Comparison of ENCODE assay signal across 8 cellular contexts in genomic region chr17:7840441-7840840, GRCh38. TPM values are rescaled to one million over a fixed set of nuclear protein-coding genes. Genes with fewer than 3 reads are reported as not detected.
DNase-seq lines count a peak whose midpoint lies in the region; TF ChIP-seq lines count a peak whose summit lies in the region.

No MANE protein-coding gene starts in this region.

- H4K8ac ChIP-seq in mesenchymal stem cell (ENCODE audit: low read length), result no peak overlapping the region

- BruUV-seq in MCF 10A (replicated peaks; lab: Mats Ljungman, UMichigan) (no TSS peak), mammary epithelial cell (replicated peaks; lab: Mats Ljungman, UMichigan) (no TSS peak)

- DNase-seq in MCF 10A (ENCODE audit: unreplicated experiment), result no peak
- DNase-seq in mammary epithelial cell, result no peak
- no peak for DNase-seq in activated T-helper 2 cell treated with anti-CD3 and anti-CD28 coated beads, Interferon-gamma antibody, Interleukin-2, Interleukin-4, amounts not matched to agents 10 μg/mL and 5 μg/mL and 100 μg/mL, durations not matched to agents 14 hours and 24 hours and 36 hours (ENCODE audit: low spot score)
- no peak for DNase-seq in mesenchymal stem cell
- no peak for DNase-seq in tibial nerve (ENCODE audit: low spot score in 2 of 2)
- no peak for DNase-seq in RPMI8226
- DNase-seq in stimulated activated CD4-positive, alpha-beta T cell treated with anti-CD3 and anti-CD28 coated beads, Interleukin-15, amount 100 ng/mL, for 24 hours, result no peak
- DNase-seq in stimulated activated naive CD4-positive, alpha-beta T cell treated with Interleukin-2 at 50 U/mL for 16 hours (lab: John Stamatoyannopoulos, UW), result no peak

- in situ Hi-C loops in mammary epithelial cell (cut with MboI; ENCODE audit: low sequenced_read_pairs in 2 of 2), result no loop called here

- TF ChIP-seq CTCF in MCF 10A (IDR thresholded peaks at IDR 0.05; ENCODE audit: unreplicated experiment) (no peak), mammary epithelial cell (conservative IDR thresholded peaks at IDR 0.05 in 1 of 2, IDR thresholded peaks at IDR 0.05 in 1 of 2; ENCODE audit: extremely low read depth in 1 of 2, insufficient read depth in 1 of 2, low read depth in 1 of 2, low read length in 2 of 2) (no peak), tibial nerve (IDR thresholded peaks at IDR 0.05) (no peak)

- TF ChIP-seq EP300 in tibial nerve (IDR thresholded peaks at IDR 0.05), result no peak

- H2BK15ac ChIP-seq in mesenchymal stem cell (ENCODE audit: low read depth, poor library complexity, severe bottlenecking), result no peak overlapping the region

- H4K91ac ChIP-seq in mesenchymal stem cell (ENCODE audit: low read length), result no peak overlapping the region

- H2AFZ ChIP-seq in mammary epithelial cell (ENCODE audit: low read depth, low read length) (no peak overlapping the region), mesenchymal stem cell (ENCODE audit: low read depth, low read length) (no peak overlapping the region)

- H3K27ac Mint-ChIP-seq in MCF 10A (ENCODE audit: low read depth, unreplicated experiment), result peak overlapping the region; percentile 87
- peak overlapping the region; percentile 94 for H3K27ac Mint-ChIP-seq in activated T-helper 2 cell treated with anti-CD3 and anti-CD28 coated beads, Interferon-gamma antibody, Interleukin-2, Interleukin-4, amounts not matched to agents 10 μg/mL and 5 μg/mL and 100 μg/mL, durations not matched to agents 14 hours and 24 hours and 36 hours

- H3K4me1 Mint-ChIP-seq in MCF 10A (ENCODE audit: insufficient read depth, unreplicated experiment), result peaks cover 58% of the 10 kb centered on the region
- H3K4me1 Mint-ChIP-seq in activated T-helper 2 cell treated with anti-CD3 and anti-CD28 coated beads, Interferon-gamma antibody, Interleukin-2, Interleukin-4, amounts not matched to agents 10 μg/mL and 5 μg/mL and 100 μg/mL, durations not matched to agents 14 hours and 24 hours and 36 hours (ENCODE audit: low read depth), result peaks cover 46% of the 10 kb centered on the region

- TF ChIP-seq POLR2A in tibial nerve (IDR thresholded peaks at IDR 0.05), result no peak

- POLR2A ChIA-PET in MCF 10A (lab: Yijun Ruan, JAX), result interaction anchor here (1.0 to 5.7 kb wide), 4 partner anchors 16 to 347 kb away, joined by 3 to 65 read pairs (median 4); partner anchors contain the start of genes CYB5D1, NAA38 and TP53

- peak overlapping the region; percentile 79 for H3K4me3 Mint-ChIP-seq in MCF 10A (ENCODE audit: unreplicated experiment)
- peak overlapping the region; percentile 90 for H3K4me3 Mint-ChIP-seq in activated T-helper 2 cell treated with anti-CD3 and anti-CD28 coated beads, Interferon-gamma antibody, Interleukin-2, Interleukin-4, amounts not matched to agents 10 μg/mL and 5 μg/mL and 100 μg/mL, durations not matched to agents 14 hours and 24 hours and 36 hours (ENCODE audit: low read depth)

- H3K27me3 Mint-ChIP-seq in MCF 10A (ENCODE audit: insufficient read depth, unreplicated experiment), result no peaks in the 10 kb centered on the region
- no peaks in the 10 kb centered on the region for H3K27me3 Mint-ChIP-seq in activated T-helper 2 cell treated with anti-CD3 and anti-CD28 coated beads, Interferon-gamma antibody, Interleukin-2, Interleukin-4, amounts not matched to agents 10 μg/mL and 5 μg/mL and 100 μg/mL, durations not matched to agents 14 hours and 24 hours and 36 hours (ENCODE audit: low read depth)

- dilution Hi-C loops in mammary epithelial cell (cut with HindIII; ENCODE audit: low sequenced_read_pairs), result no loop called here

- intact Hi-C loops in MCF 10A (cut with micrococcal nuclease), result no loop called here
- intact Hi-C loops in mammary epithelial cell (cut with micrococcal nuclease), result loop anchor here (5.0 kb wide), 2 partner anchors 253 to 277 kb away; partner anchors contain the start of gene ALOXE3
- intact Hi-C loops in activated T-helper 2 cell treated with anti-CD3 and anti-CD28 coated beads, Interferon-gamma antibody, Interleukin-2, Interleukin-4, amounts not matched to agents 10 μg/mL and 5 μg/mL and 100 μg/mL, durations not matched to agents 14 hours and 24 hours and 36 hours (cut with micrococcal nuclease), result loop anchor here (5.0 kb wide), 3 partner anchors 92 to 282 kb away; partner anchors contain the start of genes CNTROB, HES7, TP53 and TRAPPC1

- CTCF ChIA-PET in MCF 10A (lab: Yijun Ruan, JAX), result interaction anchor here (1.2 to 5.8 kb wide), 5 partner anchors 11 to 97 kb away, joined by 3 to 32 read pairs (median 4); no protein-coding TSS in a partner anchor
- CTCF ChIA-PET in mammary epithelial cell (lab: Charles Lee; ENCODE audit: low non-redundant PET), result no interaction called here

- peaks cover 26% of the 10 kb centered on the region for H3K79me2 ChIP-seq in mammary epithelial cell (ENCODE audit: insufficient read depth, low read length)

- no peaks in the 10 kb centered on the region for H3K9me3 ChIP-seq in mammary epithelial cell (replicated peaks; ENCODE audit: insufficient read depth, low read length)
- H3K9me3 ChIP-seq in mesenchymal stem cell (ENCODE audit: control insufficient read depth, low read length), result no peaks in the 10 kb centered on the region
- H3K9me3 ChIP-seq in tibial nerve, result no peaks in the 10 kb centered on the region

- WGBS in mammary epithelial cell (ENCODE audit: low coverage, missing lambda C conversion rate), result 60% methylated on average over 1 of the region's 1 CpG
- 60% methylated on average over 1 of the region's 1 CpG for WGBS in mesenchymal stem cell
- WGBS in tibial nerve, 2 donors, result 34 to 44% methylated on average over 1 of the region's 1 CpG

- H3K4me1 ChIP-seq in mammary epithelial cell (ENCODE audit: insufficient read depth, low read length), result peaks cover 51% of the 10 kb centered on the region
- H3K4me1 ChIP-seq in mesenchymal stem cell (ENCODE audit: control insufficient read depth, insufficient read depth, low read depth, low read length), result peaks cover 33% of the 10 kb centered on the region
- peaks cover 0 to 71% (median 45%) of the 10 kb centered on the region in 4 donors for H3K4me1 ChIP-seq in tibial nerve

- peaks cover 55% of the 10 kb centered on the region for H3K36me3 Mint-ChIP-seq in MCF 10A (ENCODE audit: insufficient read depth, unreplicated experiment)
- peaks cover 17% of the 10 kb centered on the region for H3K36me3 Mint-ChIP-seq in activated T-helper 2 cell treated with anti-CD3 and anti-CD28 coated beads, Interferon-gamma antibody, Interleukin-2, Interleukin-4, amounts not matched to agents 10 μg/mL and 5 μg/mL and 100 μg/mL, durations not matched to agents 14 hours and 24 hours and 36 hours (ENCODE audit: low read depth)

- no peak overlapping the region for H3K9ac ChIP-seq in mammary epithelial cell (ENCODE audit: insufficient read depth, low read length)
- H3K9ac ChIP-seq in mesenchymal stem cell (ENCODE audit: low read length), result peak overlapping the region; percentile 98

- no peak overlapping the region for H2BK120ac ChIP-seq in mesenchymal stem cell (ENCODE audit: low read depth, low read length)

- H4K20me1 ChIP-seq in mammary epithelial cell (ENCODE audit: insufficient read depth, low read length), result no peaks in the 10 kb centered on the region

- H2BK12ac ChIP-seq in mesenchymal stem cell (ENCODE audit: low read length in 2 of 2), result no peak overlapping the region

- H2BK5ac ChIP-seq in mesenchymal stem cell (ENCODE audit: low read depth, low read length, poor library complexity, severe bottlenecking), result no peak overlapping the region

- H3K18ac ChIP-seq in mesenchymal stem cell (ENCODE audit: low read depth in 1 of 2, low read length in 2 of 2), result no peak overlapping the region

- no peak overlapping the region for H2AK5ac ChIP-seq in mesenchymal stem cell (ENCODE audit: low read length, severe bottlenecking)

- no peak overlapping the region for H3K14ac ChIP-seq in mesenchymal stem cell (ENCODE audit: low read length in 2 of 2)

- peaks cover 12% of the 10 kb centered on the region for H3K79me1 ChIP-seq in mesenchymal stem cell (replicated peaks; ENCODE audit: low read length, poor library complexity, severe bottlenecking)

- H3K27ac ChIP-seq in mammary epithelial cell (ENCODE audit: insufficient read depth, low read depth, low read length) (no peak overlapping the region), mesenchymal stem cell (ENCODE audit: low read length, poor library complexity, severe bottlenecking) (no peak overlapping the region), tibial nerve (peak overlapping the region in 3 of 4 donors; percentile 93 to 99 (median 97))

- H3K27me3 ChIP-seq in mammary epithelial cell (ENCODE audit: insufficient read depth, low read length), result no peaks in the 10 kb centered on the region
- H3K27me3 ChIP-seq in mesenchymal stem cell (ENCODE audit: control insufficient read depth in 1 of 2, insufficient read depth in 1 of 2, low read length in 2 of 2), result no peaks in the 10 kb centered on the region
- H3K27me3 ChIP-seq in tibial nerve, result no peaks in the 10 kb centered on the region

- no peak overlapping the region for H3K4ac ChIP-seq in mesenchymal stem cell (ENCODE audit: low read depth in 1 of 2, low read length in 2 of 2)

- no peak overlapping the region for H3K23ac ChIP-seq in mesenchymal stem cell (ENCODE audit: low read length in 2 of 2)

- no peaks in the 10 kb centered on the region for H3K9me3 Mint-ChIP-seq in MCF 10A (ENCODE audit: unreplicated experiment)
- no peaks in the 10 kb centered on the region for H3K9me3 Mint-ChIP-seq in activated T-helper 2 cell treated with anti-CD3 and anti-CD28 coated beads, Interferon-gamma antibody, Interleukin-2, Interleukin-4, amounts not matched to agents 10 μg/mL and 5 μg/mL and 100 μg/mL, durations not matched to agents 14 hours and 24 hours and 36 hours

- H3K36me3 ChIP-seq in mammary epithelial cell (ENCODE audit: insufficient read depth, low read length) (no peaks in the 10 kb centered on the region), mesenchymal stem cell (ENCODE audit: control insufficient read depth in 1 of 2, insufficient read depth in 2 of 2, low read depth in 1 of 2, low read length in 2 of 2) (peaks cover 9 to 12% of the 10 kb centered on the region in 2 experiments), tibial nerve (peaks cover 0 to under 1% (median 0%) of the 10 kb centered on the region in 3 donors)

- H3K4me3 ChIP-seq in mammary epithelial cell (replicated peaks in 1 of 3; ENCODE audit: insufficient read depth in 1 of 3, low read depth in 2 of 3, low read length in 3 of 3), result no peak overlapping the region
- no peak overlapping the region for H3K4me3 ChIP-seq in mesenchymal stem cell (ENCODE audit: insufficient read depth in 1 of 2, low read depth in 1 of 2, low read length in 2 of 2)
- no peak overlapping the region for H3K4me3 ChIP-seq in tibial nerve

- H3K4me2 ChIP-seq in mammary epithelial cell (ENCODE audit: insufficient read depth, low read depth, low read length), result no peak overlapping the region
- no peak overlapping the region for H3K4me2 ChIP-seq in mesenchymal stem cell (ENCODE audit: low read length, poor library complexity, severe bottlenecking)

RNA-seq across cellular contexts. Expression of gene KDM6B, which starts 6.4 kb away (rescaled TPM):
- 37.9 and 39.8 TPM in 2 replicates for total RNA-seq in MCF 10A (2022)
- total RNA-seq in mammary epithelial cell, result 10 to 100 TPM in 1 of 2 donors, 1 to 10 TPM in 1; 8.2 to 26.5 TPM
- polyA plus RNA-seq in mammary epithelial cell, result 0.68 TPM
- 4.5 TPM for polyA minus RNA-seq in mammary epithelial cell
- 96.0 and 99.6 TPM in 2 replicates for total RNA-seq in activated T-helper 2 cell treated with anti-CD3 and anti-CD28 coated beads, Interferon-gamma antibody, Interleukin-2, Interleukin-4, amounts not matched to agents 10 μg/mL and 5 μg/mL and 100 μg/mL, durations not matched to agents 14 hours and 24 hours and 36 hours
- polyA plus RNA-seq in mesenchymal stem cell (2013, experiment 1 of 2), result 16.2 TPM
- polyA plus RNA-seq in mesenchymal stem cell (2013, experiment 2 of 2), result 16.4 TPM
- total RNA-seq in tibial nerve, result 10 to 100 TPM in 2 of 4 donors, 1 to 10 TPM in 2; 7.5 to 10.8 (median 9.7) TPM

RNA-seq across cellular contexts. Expression of gene TMEM88, which starts 14.4 kb away (rescaled TPM):
- 3.5 and 4.4 TPM in 2 replicates for total RNA-seq in MCF 10A (2022)
- 1 to 10 TPM in 1 of 2 donors, under 1 TPM in 1; 0.17 to 2.3 TPM for total RNA-seq in mammary epithelial cell
- 0.15 TPM for polyA plus RNA-seq in mammary epithelial cell
- not detected for polyA minus RNA-seq in mammary epithelial cell
- total RNA-seq in activated T-helper 2 cell treated with anti-CD3 and anti-CD28 coated beads, Interferon-gamma antibody, Interleukin-2, Interleukin-4, amounts not matched to agents 10 μg/mL and 5 μg/mL and 100 μg/mL, durations not matched to agents 14 hours and 24 hours and 36 hours, result 4.1 and 6.1 TPM in 2 replicates
- 79.2 TPM for polyA plus RNA-seq in mesenchymal stem cell (2013, experiment 1 of 2)
- polyA plus RNA-seq in mesenchymal stem cell (2013, experiment 2 of 2), result 76.9 TPM
- total RNA-seq in tibial nerve, result 10 to 100 TPM in 3 of 4 donors, 1 to 10 TPM in 1; 9.2 to 41.7 (median 25.6) TPM

RNA-seq across cellular contexts. Expression of gene NAA38, which starts 16.9 kb away (rescaled TPM):
- 70.2 and 83.4 TPM in 2 replicates for total RNA-seq in MCF 10A (2022)
- total RNA-seq in mammary epithelial cell, result 10 to 100 TPM; 28.2 to 81.5 TPM
- polyA plus RNA-seq in mammary epithelial cell, result 99.4 TPM
- polyA minus RNA-seq in mammary epithelial cell, result 11.0 TPM
- 52.6 and 53.0 TPM in 2 replicates for total RNA-seq in activated T-helper 2 cell treated with anti-CD3 and anti-CD28 coated beads, Interferon-gamma antibody, Interleukin-2, Interleukin-4, amounts not matched to agents 10 μg/mL and 5 μg/mL and 100 μg/mL, durations not matched to agents 14 hours and 24 hours and 36 hours
- 98.1 TPM for polyA plus RNA-seq in mesenchymal stem cell (2013, experiment 1 of 2)
- 95.0 TPM for polyA plus RNA-seq in mesenchymal stem cell (2013, experiment 2 of 2)
- total RNA-seq in tibial nerve, result 100 to 1,000 TPM; 104 to 198 (median 167) TPM

RNA-seq across cellular contexts. Expression of gene CYB5D1, which starts 17.4 kb away (rescaled TPM):
- 23.1 and 23.2 TPM in 2 replicates for total RNA-seq in MCF 10A (2022)
- 10 to 100 TPM; 14.1 to 15.2 TPM for total RNA-seq in mammary epithelial cell
- 8.2 TPM for polyA plus RNA-seq in mammary epithelial cell
- 25.7 TPM for polyA minus RNA-seq in mammary epithelial cell
- total RNA-seq in activated T-helper 2 cell treated with anti-CD3 and anti-CD28 coated beads, Interferon-gamma antibody, Interleukin-2, Interleukin-4, amounts not matched to agents 10 μg/mL and 5 μg/mL and 100 μg/mL, durations not matched to agents 14 hours and 24 hours and 36 hours, result 8.8 and 10.5 TPM in 2 replicates
- polyA plus RNA-seq in mesenchymal stem cell (2013, experiment 1 of 2), result 7.9 TPM
- 8.0 TPM for polyA plus RNA-seq in mesenchymal stem cell (2013, experiment 2 of 2)
- 10 to 100 TPM in 2 of 4 donors, 1 to 10 TPM in 2; 9.4 to 13.6 (median 11.1) TPM for total RNA-seq in tibial nerve

RNA-seq across cellular contexts. Expression of gene CHD3, which starts 48.1 kb away (rescaled TPM):
- 78.5 and 87.1 TPM in 2 replicates for total RNA-seq in MCF 10A (2022)
- total RNA-seq in mammary epithelial cell, result 10 to 100 TPM; 28.8 to 87.5 TPM
- polyA plus RNA-seq in mammary epithelial cell, result 22.0 TPM
- 76.1 TPM for polyA minus RNA-seq in mammary epithelial cell
- 158 and 164 TPM in 2 replicates for total RNA-seq in activated T-helper 2 cell treated with anti-CD3 and anti-CD28 coated beads, Interferon-gamma antibody, Interleukin-2, Interleukin-4, amounts not matched to agents 10 μg/mL and 5 μg/mL and 100 μg/mL, durations not matched to agents 14 hours and 24 hours and 36 hours
- 56.3 TPM for polyA plus RNA-seq in mesenchymal stem cell (2013, experiment 1 of 2)
- polyA plus RNA-seq in mesenchymal stem cell (2013, experiment 2 of 2), result 50.2 TPM
- 100 to 1,000 TPM in 3 of 4 donors, 10 to 100 TPM in 1; 80.4 to 202 (median 125) TPM for total RNA-seq in tibial nerve

Comparison
In these comparisons a context has a peak if more than half of its experiments do, and no peak if none do; other contexts are left out.
1. H3K27ac ChIP-seq: peak in tibial nerve (3 of 4); none in mammary epithelial cell (single experiment) and mesenchymal stem cell (single experiment).